In the genomic region with DNA sequence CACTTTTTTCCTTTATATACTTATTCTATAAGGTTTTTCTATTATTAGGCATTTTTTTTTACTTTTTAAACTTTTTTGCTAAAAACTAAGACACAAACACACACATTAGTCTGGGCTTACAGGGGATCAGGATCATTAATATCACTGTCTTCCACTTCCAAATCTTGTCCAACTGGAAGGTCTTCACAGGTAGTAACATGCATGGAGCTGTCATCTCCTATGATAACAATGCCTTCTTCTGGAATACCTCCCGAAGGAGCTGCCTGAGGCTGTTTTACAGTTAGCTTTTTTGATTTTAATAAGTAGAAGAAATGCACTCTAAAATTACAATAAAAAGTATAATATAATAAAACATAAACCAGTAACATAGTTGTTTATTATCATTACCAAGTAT, we compare ENCODE assay signal across 20 cellular contexts.
DNase-seq lines count a peak whose midpoint lies in the region; ATAC-seq, FAIRE-seq and TF ChIP-seq lines count a peak whose summit lies in the region.
"Had no signal": no experiment of that assay in that cellular context is flagged by ENCODE, and none has a peak within 500 bp of the region (broad histone marks: within the 10 kb centered on the region; RNA-seq: fewer than 3 reads in every experiment).

No MANE protein-coding gene starts in this region.

- CTCF ChIA-PET in mammary epithelial cell (lab: Charles Lee; ENCODE audit: low non-redundant PET): no interaction called here
- CTCF ChIA-PET in PC-3 (lab: Charles Lee): no interaction called here
- CTCF ChIA-PET in endothelial cell of umbilical vein (lab: Charles Lee): interaction anchor here (1.3 to 2.1 kb wide), 7 partner anchors 11 to 618 kb away, joined by 3 to 9 read pairs (median 4); no protein-coding TSS in a partner anchor
- CTCF ChIA-PET in Calu3 (lab: Charles Lee): no interaction called here

- H3K4me1 ChIP-seq in mammary epithelial cell (ENCODE audit: insufficient read depth, low read length) (peaks cover 18% of the 10 kb centered on the region), breast epithelium (no peaks in the 10 kb centered on the region), PC-3 (ENCODE audit: insufficient read depth, low read length) (peaks cover 20% of the 10 kb centered on the region), endothelial cell of umbilical vein (ENCODE audit: control insufficient read depth, extremely low read depth, insufficient read depth, low read length) (peaks cover 20% of the 10 kb centered on the region), foreskin keratinocyte (peaks cover 21% of the 10 kb centered on the region)
- H3K4me1 ChIP-seq: BE2C, HAP-1 had no signal

- no peaks in the 10 kb centered on the region for H3F3A ChIP-seq in PC-3 (ENCODE audit: low read length, unreplicated experiment)

- no peak overlapping the region for H2AFZ ChIP-seq in mammary epithelial cell (ENCODE audit: low read depth, low read length)
- H2AFZ ChIP-seq in PC-3 (ENCODE audit: low read length): no peak overlapping the region
- no peak overlapping the region for H2AFZ ChIP-seq in endothelial cell of umbilical vein (ENCODE audit: low read depth, low read length)

- TF ChIP-seq POLR2A in breast epithelium (IDR thresholded peaks at IDR 0.05) (no peak), endothelial cell of umbilical vein (IDR thresholded peaks at IDR 0.05; ENCODE audit: low read depth, low read length) (no peak)

- no peaks in the 10 kb centered on the region for H3K4me1 Mint-ChIP-seq in Calu3 (ENCODE audit: low read depth, unreplicated experiment)

- BruUV-seq in mammary epithelial cell (replicated peaks; lab: Mats Ljungman, UMichigan) (no TSS peak), PC-3 (replicated peaks; lab: Mats Ljungman, UMichigan) (no TSS peak), endothelial cell of umbilical vein (replicated peaks; lab: Mats Ljungman, UMichigan) (no TSS peak), Calu3 (replicated peaks; lab: Mats Ljungman, UMichigan) (no TSS peak)

- intact Hi-C loops in mammary epithelial cell (cut with micrococcal nuclease): no loop called here
- intact Hi-C loops in breast epithelium (cut with DNase I; ENCODE audit: low total_unique reads): loop anchor here (5.0 kb wide), 1 partner anchor 723 kb away; no protein-coding TSS in a partner anchor
- intact Hi-C loops in PC-3 (cut with micrococcal nuclease): loop anchor here (5.0 to 10.0 kb wide), 5 partner anchors 112 to 619 kb away; no protein-coding TSS in a partner anchor
- intact Hi-C loops in endothelial cell of umbilical vein (cut with micrococcal nuclease): loop anchor here (5.0 kb wide), 2 partner anchors 133 to 227 kb away; no protein-coding TSS in a partner anchor
- intact Hi-C loops in Calu3 (cut with micrococcal nuclease; ENCODE audit: unreplicated experiment): no loop called here

- H3K36me3 ChIP-seq in mammary epithelial cell (ENCODE audit: insufficient read depth, low read length) (no peaks in the 10 kb centered on the region), breast epithelium (no peaks in the 10 kb centered on the region), PC-3 (ENCODE audit: low read depth, low read length) (no peaks in the 10 kb centered on the region), endothelial cell of umbilical vein (ENCODE audit: control insufficient read depth in 2 of 2, extremely low read depth in 1 of 2, insufficient read depth in 2 of 2, low read length in 2 of 2) (no peaks in the 10 kb centered on the region)
- H3K36me3 ChIP-seq: BE2C, HAP-1 had no signal

- WGBS in mammary epithelial cell (ENCODE audit: low coverage, missing lambda C conversion rate): 0% methylated on average over 1 of the region's 1 CpG

- no peak for FAIRE-seq in endothelial cell of umbilical vein (lab: Jason Lieb, UNC)
- FAIRE-seq: D721Med, G401.6, GM12891, GM19239 had no signal

- H3K9me3 ChIP-seq in mammary epithelial cell (replicated peaks; ENCODE audit: insufficient read depth, low read length) (no peaks in the 10 kb centered on the region), breast epithelium (no peaks in the 10 kb centered on the region), PC-3 (ENCODE audit: low read length) (no peaks in the 10 kb centered on the region), endothelial cell of umbilical vein (replicated peaks; ENCODE audit: control insufficient read depth, insufficient read depth, low read length) (no peaks in the 10 kb centered on the region)
- H3K9me3 ChIP-seq: BE2C, HAP-1 had no signal

- no peaks in the 10 kb centered on the region for H3K36me3 Mint-ChIP-seq in Calu3 (ENCODE audit: insufficient read depth, unreplicated experiment)
- H3K36me3 Mint-ChIP-seq: CD4-positive, CD25-positive, alpha-beta regulatory T cell had no signal

- no peak overlapping the region for H3K9ac ChIP-seq in mammary epithelial cell (ENCODE audit: insufficient read depth, low read length)
- no peak overlapping the region for H3K9ac ChIP-seq in PC-3 (ENCODE audit: low read length)
- H3K9ac ChIP-seq in endothelial cell of umbilical vein (replicated peaks; ENCODE audit: extremely low read depth, insufficient read depth, low read length): peak overlapping the region; percentile 42
- H3K9ac ChIP-seq: GM23248 had no signal

- POLR2A ChIA-PET in PC-3 (lab: Charles Lee; ENCODE audit: unreplicated experiment): interaction anchor here (0.6 kb wide), 2 partner anchors 13 to 154 kb away, joined by 3 to 4 read pairs; no protein-coding TSS in a partner anchor
- POLR2A ChIA-PET in endothelial cell of umbilical vein (lab: Charles Lee): interaction anchor here (1.0 kb wide), 1 partner anchor 350 kb away, joined by 7 read pairs; no protein-coding TSS in a partner anchor

- H3K9me2 ChIP-seq in PC-3 (replicated peaks; ENCODE audit: low read length): 0 out of 2 replicates have a peak, but pooled peaks cover 2% of the 10 kb centered on the region

- TF ChIP-seq CTCF in mammary epithelial cell (conservative IDR thresholded peaks at IDR 0.05 in 1 of 2, IDR thresholded peaks at IDR 0.05 in 1 of 2; ENCODE audit: extremely low read depth in 1 of 2, insufficient read depth in 1 of 2, low read depth in 1 of 2, low read length in 2 of 2) (no peak), breast epithelium (IDR thresholded peaks at IDR 0.05) (no peak), PC-3 (conservative IDR thresholded peaks at IDR 0.05; ENCODE audit: low read depth, low read length) (no peak), endothelial cell of umbilical vein (IDR thresholded peaks at IDR 0.05; ENCODE audit: extremely low read depth in 1 of 2, insufficient read depth in 1 of 2, low read depth in 1 of 2, low read length in 2 of 2) (no peak), foreskin keratinocyte (conservative IDR thresholded peaks at IDR 0.05) (no peak), Calu3 (IDR thresholded peaks at IDR 0.05; ENCODE audit: unreplicated experiment) (no peak)

- peak overlapping the region; percentile 57 for H3K4me2 ChIP-seq in mammary epithelial cell (ENCODE audit: insufficient read depth, low read depth, low read length)
- no peak overlapping the region for H3K4me2 ChIP-seq in PC-3 (ENCODE audit: low read length)
- no peak overlapping the region for H3K4me2 ChIP-seq in endothelial cell of umbilical vein (ENCODE audit: insufficient read depth, low read length)

- H4K20me1 ChIP-seq in mammary epithelial cell (ENCODE audit: insufficient read depth, low read length) (no peaks in the 10 kb centered on the region), PC-3 (ENCODE audit: low read length) (no peaks in the 10 kb centered on the region), endothelial cell of umbilical vein (replicated peaks; ENCODE audit: control insufficient read depth, extremely low read depth, insufficient read depth, low read length) (no peaks in the 10 kb centered on the region)

- DNase-seq in mammary epithelial cell (peak; percentile 50), breast epithelium (ENCODE audit: low spot score in 2 of 2) (no peak), PC-3 (no peak), endothelial cell of umbilical vein (ENCODE audit: low read depth, low spot score) (no peak), foreskin keratinocyte (peak; percentile 47 to 81), NCI-H2081 (lab: John Stamatoyannopoulos, UW) (no peak), Calu3 (no peak), NCI-H1048 (lab: John Stamatoyannopoulos, UW) (no peak)
- DNase-seq: ACHN; BE2C; C1 segment of cervical spinal cord; CD8-positive, alpha-beta memory T cell; COR-L47 had no signal

- no peaks in the 10 kb centered on the region for H3K9me1 ChIP-seq in endothelial cell of umbilical vein (replicated peaks; ENCODE audit: control insufficient read depth, extremely low read depth, insufficient read depth, low read length)

- H3K4me3 ChIP-seq in mammary epithelial cell (replicated peaks in 1 of 3; ENCODE audit: insufficient read depth in 1 of 3, low read depth in 2 of 3, low read length in 3 of 3) (no peak overlapping the region), breast epithelium (no peak overlapping the region), PC-3 (ENCODE audit: low read length) (no peak overlapping the region), endothelial cell of umbilical vein (replicated peaks in 1 of 3; ENCODE audit: insufficient read depth in 1 of 3, low read depth in 1 of 3, low read length in 3 of 3) (no peak overlapping the region)
- H3K4me3 ChIP-seq: GM23248, HAP-1 had no signal

- dilution Hi-C loops in mammary epithelial cell (cut with HindIII; ENCODE audit: low sequenced_read_pairs): no loop called here
- dilution Hi-C loops in endothelial cell of umbilical vein (cut with MboI; ENCODE audit: extremely low pct_ligation_motif_present, low sequenced_read_pairs): no loop called here

- H3K27ac ChIP-seq in mammary epithelial cell (ENCODE audit: insufficient read depth, low read depth, low read length) (no peak overlapping the region), breast epithelium (no peak overlapping the region), PC-3 (ENCODE audit: low read length) (peak overlapping the region; percentile 79), endothelial cell of umbilical vein (ENCODE audit: insufficient read depth, low read depth, low read length) (peak overlapping the region; percentile 70), foreskin keratinocyte (no peak overlapping the region)

- H3K27me3 Mint-ChIP-seq in Calu3 (ENCODE audit: unreplicated experiment): no peaks in the 10 kb centered on the region
- H3K27me3 Mint-ChIP-seq: CD8-positive, alpha-beta memory T cell had no signal

- in situ Hi-C loops in mammary epithelial cell (cut with MboI; ENCODE audit: low sequenced_read_pairs in 2 of 2): no loop called here

- H3K79me2 ChIP-seq in mammary epithelial cell (ENCODE audit: insufficient read depth, low read length) (no peaks in the 10 kb centered on the region), PC-3 (ENCODE audit: low read length) (no peaks in the 10 kb centered on the region), endothelial cell of umbilical vein (ENCODE audit: control insufficient read depth, insufficient read depth, low read length) (no peaks in the 10 kb centered on the region)

- H3K9me3 Mint-ChIP-seq in Calu3 (ENCODE audit: low read depth, unreplicated experiment): no peaks in the 10 kb centered on the region
- H3K9me3 Mint-ChIP-seq: CD8-positive, alpha-beta memory T cell had no signal

- H3K27me3 ChIP-seq in mammary epithelial cell (ENCODE audit: insufficient read depth, low read length) (no peaks in the 10 kb centered on the region), breast epithelium (no peaks in the 10 kb centered on the region), PC-3 (ENCODE audit: low read length) (no peaks in the 10 kb centered on the region), endothelial cell of umbilical vein (ENCODE audit: control insufficient read depth in 2 of 2, insufficient read depth in 2 of 2, low read length in 2 of 2) (no peaks in the 10 kb centered on the region), foreskin keratinocyte (no peaks in the 10 kb centered on the region)
- H3K27me3 ChIP-seq: BE2C had no signal

- H3K27ac Mint-ChIP-seq in Calu3 (ENCODE audit: unreplicated experiment): no peak overlapping the region
- H3K27ac Mint-ChIP-seq: CD4-positive, CD25-positive, alpha-beta regulatory T cell had no signal

- no peak for ATAC-seq in PC-3
- ATAC-seq in foreskin keratinocyte: peak; percentile 78

- no peak overlapping the region for H3K4me3 Mint-ChIP-seq in Calu3 (ENCODE audit: low read depth, unreplicated experiment)
- H3K4me3 Mint-ChIP-seq: CD4-positive, CD25-positive, alpha-beta regulatory T cell had no signal

Comparison
In these comparisons a context has a peak if more than half of its experiments do, and no peak if none do; other contexts are left out.
1. DNase-seq: peak in mammary epithelial cell (single experiment) and foreskin keratinocyte (2 of 2); none in breast epithelium (0 of 2), PC-3 (single experiment), endothelial cell of umbilical vein (single experiment), NCI-H2081 (0 of 2), Calu3 (single experiment) and NCI-H1048 (single experiment).
2. intact Hi-C loops: an anchor here in breast epithelium (5.0 kb wide), PC-3 (5.0 to 10.0 kb wide) and endothelial cell of umbilical vein (5.0 kb wide); none called in mammary epithelial cell and Calu3.
3. H3K27ac ChIP-seq: peak in PC-3 (single experiment) and endothelial cell of umbilical vein (single experiment); none in mammary epithelial cell (single experiment), breast epithelium (0 of 2) and foreskin keratinocyte (single experiment).